In the genomic region with DNA sequence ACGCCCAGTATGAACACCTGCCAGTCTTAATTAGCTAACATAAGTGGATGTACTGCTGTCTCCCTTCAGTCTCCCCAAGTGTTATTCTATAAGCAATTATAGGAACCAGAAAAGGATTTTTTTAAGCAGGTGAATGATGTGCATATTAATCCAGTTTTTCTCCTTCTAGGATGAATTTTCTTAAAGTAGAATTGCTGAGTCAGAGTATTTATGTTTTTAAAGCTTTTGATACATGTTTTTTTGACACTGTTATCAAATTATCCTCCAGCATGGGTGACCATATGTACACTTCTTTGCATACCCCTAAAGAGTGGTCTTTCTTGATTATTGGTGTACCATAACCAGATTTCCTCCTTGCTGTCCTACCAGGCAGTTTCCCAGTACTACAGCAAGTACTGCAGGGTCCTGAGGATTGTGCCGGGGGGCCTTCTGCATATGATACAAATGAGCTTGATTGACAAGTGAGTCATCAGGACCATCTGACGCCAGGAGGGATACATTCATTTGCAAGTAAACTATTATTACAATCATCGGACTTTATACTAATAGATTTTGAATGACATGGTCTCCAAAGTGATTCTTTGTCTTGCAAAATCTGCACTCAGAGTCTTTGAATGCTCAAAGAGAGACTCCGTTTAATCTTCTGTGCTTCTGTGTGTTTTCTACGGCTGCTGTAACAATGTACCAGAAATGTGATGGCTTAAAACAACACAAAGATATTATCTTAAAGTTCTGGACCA, we compare ENCODE assay signal across 27 cellular contexts. TPM values are rescaled to one million over a fixed set of nuclear protein-coding genes. Genes with fewer than 3 reads are reported as not detected.
A peak's percentile ranks its signal among the peaks of the same experiment; 100 is the strongest.
DNase-seq lines count a peak whose midpoint lies in the region; TF ChIP-seq lines count a peak whose summit lies in the region.
"Had no signal": no experiment of that assay in that cellular context is flagged by ENCODE, and none has a peak within 500 bp of the region (broad histone marks: within the 10 kb centered on the region; RNA-seq: fewer than 3 reads in every experiment).

No MANE protein-coding gene starts in this region.

- in situ Hi-C loops in HAP-1 (cut with MboI; ENCODE audit: low sequenced_read_pairs): no loop called here

- POLR2A ChIA-PET in Caco-2 (lab: Charles Lee): interaction anchor here (1.0 to 1.1 kb wide), 2 partner anchors 15 to 36 kb away, joined by 7 to 9 read pairs; no protein-coding TSS in a partner anchor

- H3K9me3 Mint-ChIP-seq in Caco-2 (ENCODE audit: unreplicated experiment) (no peaks in the 10 kb centered on the region), endodermal cell (no peaks in the 10 kb centered on the region)
- H3K9me3 Mint-ChIP-seq: activated naive CD4-positive, alpha-beta T cell treated with anti-CD3 and anti-CD28 coated beads, Interleukin-2, amount 50 U/mL, for 72 hours; activated T-helper 2 cell treated with anti-CD3 and anti-CD28 coated beads, Interferon-gamma antibody, Interleukin-2, Interleukin-4, amounts not matched to agents 10 μg/mL and 5 μg/mL and 100 μg/mL, durations not matched to agents 14 hours and 24 hours and 36 hours; T-helper 2 cell treated with Interferon-gamma antibody and Interleukin-4, amounts not matched to agents 5 μg/mL and 100 μg/mL, for 36 hours had no signal

- H3K9me3 ChIP-seq in Caco-2 (no peaks in the 10 kb centered on the region), HAP-1 (no peaks in the 10 kb centered on the region), endodermal cell (ENCODE audit: control insufficient read depth, low read length) (no peaks in the 10 kb centered on the region)
- H3K9me3 ChIP-seq: BLaER1, breast epithelium, psoas muscle, sigmoid colon, thyroid gland had no signal

- H3K4me3 ChIP-seq in Caco-2 (ENCODE audit: low read depth, low read length) (no peak overlapping the region), HAP-1 (no peak overlapping the region), endodermal cell (ENCODE audit: low read length) (no peak overlapping the region)
- H3K4me3 ChIP-seq: BLaER1, breast epithelium, psoas muscle, sigmoid colon, thyroid gland had no signal

- no peak for DNase-seq in Caco-2
- peak; percentile 88 to 100 for DNase-seq in HAP-1 (ENCODE audit: low spot score in 2 of 2)
- peak; percentile 2 for DNase-seq in NCI-H146 treated with DMSO at 0.1 percent for 48 hours (lab: John Stamatoyannopoulos, UW; ENCODE audit: unreplicated experiment)
- DNase-seq in endodermal cell: no peak
- no peak for DNase-seq in posterior cingulate gyrus
- DNase-seq in cortex of kidney (lab: John Stamatoyannopoulos, UW): no peak
- no peak for DNase-seq in T1000 (lab: John Stamatoyannopoulos, UW)
- DNase-seq: activated CD4-positive, alpha-beta T cell treated with anti-CD3 and anti-CD28 coated beads for 4 hours; DMS79; KG1; kidney glomerular epithelial cell; NCI-H1092 treated with DMSO at 0.1 percent for 48 hours; NCI-H2081 treated with DMSO at 0.1 percent for 48 hours; NCI-H510A; occipital lobe; psoas muscle; SHP77 treated with DMSO at 0.1 percent for 48 hours; sigmoid colon; stimulated activated CD4-positive, alpha-beta T cell treated with anti-CD3 and anti-CD28 coated beads, Interleukin-4, amount 100 ng/mL, for 1 hour; thyroid gland had no signal

- peaks cover 25% of the 10 kb centered on the region; the same call in 1 of the 2 replicates for H3K4me1 ChIP-seq in Caco-2
- H3K4me1 ChIP-seq in HAP-1: peaks cover 30% of the 10 kb centered on the region
- H3K4me1 ChIP-seq in endodermal cell (ENCODE audit: control insufficient read depth, insufficient read depth, low read length): no peaks in the 10 kb centered on the region
- H3K4me1 ChIP-seq: BLaER1, breast epithelium, psoas muscle, sigmoid colon, thyroid gland had no signal

- no peak overlapping the region for H3K9ac ChIP-seq in endodermal cell (ENCODE audit: extremely low read depth, low read length, poor library complexity, severe bottlenecking)
- H3K9ac ChIP-seq: BLaER1 had no signal

- peak overlapping the region; percentile 44 for H3K27ac ChIP-seq in endodermal cell (ENCODE audit: low read depth, low read length)
- H3K27ac ChIP-seq: BLaER1, breast epithelium, psoas muscle, sigmoid colon, thyroid gland, VCaP had no signal

- H3K4me3 Mint-ChIP-seq in Caco-2 (ENCODE audit: unreplicated experiment) (no peak overlapping the region), endodermal cell (no peak overlapping the region)
- H3K4me3 Mint-ChIP-seq: T-helper 2 cell treated with Interferon-gamma antibody and Interleukin-4, amounts not matched to agents 5 μg/mL and 100 μg/mL, for 36 hours had no signal

- H3K4me1 Mint-ChIP-seq in Caco-2 (ENCODE audit: low read depth, unreplicated experiment): peaks cover 6% of the 10 kb centered on the region
- H3K4me1 Mint-ChIP-seq in endodermal cell: peaks cover 4% of the 10 kb centered on the region

- H3K36me3 ChIP-seq in Caco-2 (ENCODE audit: control insufficient read depth, insufficient read depth, low read length): no peaks in the 10 kb centered on the region
- no peaks in the 10 kb centered on the region for H3K36me3 ChIP-seq in HAP-1 (replicated peaks)
- no peaks in the 10 kb centered on the region for H3K36me3 ChIP-seq in endodermal cell (ENCODE audit: control insufficient read depth, insufficient read depth, low read length)
- H3K36me3 ChIP-seq: BLaER1, breast epithelium, sigmoid colon, thyroid gland had no signal

- H3K27ac Mint-ChIP-seq in Caco-2 (ENCODE audit: unreplicated experiment) (peak overlapping the region; percentile 8), endodermal cell (no peak overlapping the region)
- H3K27ac Mint-ChIP-seq: activated naive CD4-positive, alpha-beta T cell treated with anti-CD3 and anti-CD28 coated beads, Interleukin-2, amount 50 U/mL, for 72 hours; activated T-helper 2 cell treated with anti-CD3 and anti-CD28 coated beads, Interferon-gamma antibody, Interleukin-2, Interleukin-4, amounts not matched to agents 10 μg/mL and 5 μg/mL and 100 μg/mL, durations not matched to agents 14 hours and 24 hours and 36 hours; T-helper 2 cell treated with Interferon-gamma antibody and Interleukin-4, amounts not matched to agents 5 μg/mL and 100 μg/mL, for 36 hours had no signal

- TF ChIP-seq CTCF in Caco-2 (IDR thresholded peaks at IDR 0.05; ENCODE audit: insufficient read depth in 1 of 2, low read depth in 1 of 2, low read length in 1 of 2, severe bottlenecking in 1 of 2, unreplicated experiment in 1 of 2) (no peak), endodermal cell (conservative IDR thresholded peaks at IDR 0.05) (no peak)

- CTCF ChIA-PET in Caco-2 (lab: Charles Lee): interaction anchor here (0.6 to 0.9 kb wide), 2 partner anchors 18 to 108 kb away, joined by 4 read pairs; no protein-coding TSS in a partner anchor

- no peaks in the 10 kb centered on the region for H3K36me3 Mint-ChIP-seq in Caco-2 (ENCODE audit: insufficient read depth, unreplicated experiment)
- H3K36me3 Mint-ChIP-seq in endodermal cell (ENCODE audit: low read depth): no peaks in the 10 kb centered on the region
- H3K36me3 Mint-ChIP-seq: activated naive CD4-positive, alpha-beta T cell treated with anti-CD3 and anti-CD28 coated beads, Interleukin-2, amount 50 U/mL, for 72 hours had no signal

- WGBS in endodermal cell (ENCODE audit: insufficient coverage in 1 of 2, insufficient read length in 1 of 2), 2 experiments: 53 to 83% methylated on average over 4 to 6 of the region's 6 CpGs

- H3K27me3 Mint-ChIP-seq in Caco-2 (ENCODE audit: insufficient read depth, unreplicated experiment) (no peaks in the 10 kb centered on the region), endodermal cell (ENCODE audit: insufficient read depth) (no peaks in the 10 kb centered on the region)

- intact Hi-C loops in Caco-2 (cut with micrococcal nuclease; ENCODE audit: unreplicated experiment): loop anchor here (1.0 kb wide), 2 partner anchors 15 to 35 kb away; partner anchors contain the start of gene POLA1
- intact Hi-C loops in posterior cingulate gyrus (cut with DNase I): no loop called here

- no TSS peak for BruUV-seq in Caco-2 (replicated peaks; lab: Mats Ljungman, UMichigan)

- no peaks in the 10 kb centered on the region for H3K27me3 ChIP-seq in Caco-2 (replicated peaks; ENCODE audit: control insufficient read depth, insufficient read depth, low read length)
- H3K27me3 ChIP-seq in HAP-1 (ENCODE audit: low read depth): no peaks in the 10 kb centered on the region
- H3K27me3 ChIP-seq in endodermal cell (ENCODE audit: control insufficient read depth, insufficient read depth, low read length, poor library complexity, severe bottlenecking): no peaks in the 10 kb centered on the region
- H3K27me3 ChIP-seq: BLaER1, sigmoid colon, thyroid gland had no signal

RNA-seq across cellular contexts. Expression of gene PCYT1B, which starts 10.7 kb away (rescaled TPM):
- total RNA-seq in Caco-2 (2022) (20.8 and 24.7 TPM in 2 replicates), endodermal cell (10 to 100 TPM; 11.3 to 16.0 TPM)
- 10.9 TPM for polyA plus RNA-seq in endodermal cell (2013, experiment 1 of 2)
- 12.3 TPM for polyA plus RNA-seq in endodermal cell (2013, experiment 2 of 2)
- total RNA-seq: MCF 10A had no signal

RNA-seq across cellular contexts. Expression of gene POLA1, which starts 35.9 kb away (rescaled TPM):
- 21.6 and 23.5 TPM in 2 replicates for total RNA-seq in Caco-2 (2022)
- 10 to 100 TPM; 24.4 to 53.6 TPM for total RNA-seq in endodermal cell
- polyA plus RNA-seq in endodermal cell (2013, experiment 1 of 2): 17.1 TPM
- 18.3 TPM for polyA plus RNA-seq in endodermal cell (2013, experiment 2 of 2)

Comparison
In these comparisons a context has a peak if more than half of its experiments do, and no peak if none do; other contexts are left out.
1. DNase-seq: peak in HAP-1 (2 of 2) and NCI-H146 treated with DMSO at 0.1 percent for 48 hours (single experiment); none in Caco-2 (0 of 2), endodermal cell (single experiment), posterior cingulate gyrus (0 of 10), cortex of kidney (single experiment) and T1000 (single experiment).